ENCODE assay signal across 8 cellular contexts in the genomic region with DNA sequence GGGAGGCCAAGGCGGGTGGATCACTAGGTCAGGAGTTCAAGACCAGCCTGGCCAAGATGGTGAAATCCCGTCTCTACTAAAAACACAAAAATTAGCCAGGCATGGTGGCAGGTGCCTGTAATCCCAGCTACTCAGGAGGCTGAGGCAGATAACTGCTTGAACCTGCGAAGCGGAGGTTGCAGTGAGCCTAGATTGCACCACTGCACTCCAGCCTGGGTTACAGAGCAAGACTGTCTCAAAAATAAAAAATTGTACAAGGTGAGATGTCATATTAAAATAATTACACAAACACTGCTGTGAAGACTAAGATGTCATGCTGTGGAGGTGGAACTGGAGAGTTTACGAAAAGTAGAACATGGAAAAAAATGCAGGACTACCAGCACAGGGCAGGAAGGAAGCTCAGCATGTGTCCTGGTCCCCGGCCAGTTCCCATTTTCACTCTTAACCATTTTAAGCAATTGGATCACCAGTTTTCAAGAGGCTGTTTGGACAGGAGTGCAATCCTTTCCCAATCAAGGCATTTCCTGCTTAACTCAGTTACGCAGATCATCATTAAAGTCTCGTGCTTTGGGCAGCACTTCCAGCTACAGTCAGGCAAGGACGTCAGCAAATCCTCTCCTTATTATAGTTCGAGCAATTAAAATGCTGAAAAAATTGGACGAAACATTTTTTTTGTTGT. TPM values are rescaled to one million over a fixed set of nuclear protein-coding genes. Genes with fewer than 3 reads are reported as not detected.
A peak's percentile ranks its signal among the peaks of the same experiment; 100 is the strongest.
DNase-seq lines count a peak whose midpoint lies in the region; ATAC-seq, FAIRE-seq and TF ChIP-seq lines count a peak whose summit lies in the region.
"Not testable (repeated sequence)": the region's sequence is repeated elsewhere in the genome, so short reads cannot be mapped to it uniquely, and the experiment has no call there.

No MANE protein-coding gene starts in this region.

- H3K4me1 ChIP-seq in left lung, result peaks cover 6 to 38% of the 10 kb centered on the region in 2 donors
- peaks cover 6 to 14% (median 14%) of the 10 kb centered on the region in 3 donors for H3K4me1 ChIP-seq in pancreas

- 84 to 88% methylated on average over 11 of the region's 11 CpGs for WGBS in pancreas, 2 donors

- DNase-seq in CD1c-positive myeloid dendritic cell (ENCODE audit: extremely low spot score), result peak; percentile 73
- peak; percentile 39 for DNase-seq in MV-4-11 (lab: John Stamatoyannopoulos, UW)
- not testable (repeated sequence) for DNase-seq in activated CD4-positive, alpha-beta T cell treated with anti-CD3 and anti-CD28 coated beads, Interleukin-2, amount 10 ng/mL, durations not matched to agents 24 days and 14 days; pancreas
- peak; percentile 42 for DNase-seq in MCF 10A (ENCODE audit: unreplicated experiment)
- peak; percentile 38 for DNase-seq in fibroblast of pulmonary artery (ENCODE audit: low read depth)
- peak in 1 of 2 donors; percentile 55 for DNase-seq in left lung
- peak; percentile 17 for DNase-seq in superior temporal gyrus (ENCODE audit: extremely low spot score)

- not testable (repeated sequence) for BruUV-seq in MCF 10A (replicated peaks; lab: Mats Ljungman, UMichigan)

- peaks cover 0 to 26% of the 10 kb centered on the region in 2 donors for H3K36me3 ChIP-seq in left lung
- H3K36me3 ChIP-seq in pancreas, result not testable (repeated sequence)

- not testable (repeated sequence) for H3K4me3 Mint-ChIP-seq in activated CD4-positive, alpha-beta T cell treated with anti-CD3 and anti-CD28 coated beads, Interleukin-2, amount 10 ng/mL, durations not matched to agents 24 days and 14 days; MCF 10A (ENCODE audit: unreplicated experiment)

- H3K9me3 ChIP-seq in left lung, pancreas: not testable (repeated sequence)

- H3K27ac Mint-ChIP-seq in activated CD4-positive, alpha-beta T cell treated with anti-CD3 and anti-CD28 coated beads, Interleukin-2, amount 10 ng/mL, durations not matched to agents 24 days and 14 days, result peak overlapping the region; percentile 15
- not testable (repeated sequence) for H3K27ac Mint-ChIP-seq in MCF 10A (ENCODE audit: low read depth, unreplicated experiment)

- H3K4me1 Mint-ChIP-seq in activated CD4-positive, alpha-beta T cell treated with anti-CD3 and anti-CD28 coated beads, Interleukin-2, amount 10 ng/mL, durations not matched to agents 24 days and 14 days; MCF 10A (ENCODE audit: insufficient read depth, unreplicated experiment): not testable (repeated sequence)

- POLR2A ChIA-PET in MCF 10A (lab: Yijun Ruan, JAX), result interaction anchor here (1.1 kb wide), 2 partner anchors 15 to 137 kb away, joined by 3 to 4 read pairs; a partner anchor contains a TSS

- ATAC-seq in left lung (peak; percentile 77), pancreas (peak in 1 of 4 donors; percentile 39)

- CTCF ChIA-PET in MCF 10A (lab: Yijun Ruan, JAX), result interaction anchor here (0.6 to 2.0 kb wide), 2 partner anchors 8 to 137 kb away, joined by 3 to 5 read pairs; no protein-coding TSS in a partner anchor

- FAIRE-seq in pancreas (lab: Jason Lieb, UNC), result peak; percentile 75

- not testable (repeated sequence) for H3K4me3 ChIP-seq in fibroblast of pulmonary artery (replicated peaks; ENCODE audit: low read depth, low read length); left lung; pancreas

- intact Hi-C loops in activated CD4-positive, alpha-beta T cell treated with anti-CD3 and anti-CD28 coated beads, Interleukin-2, amount 10 ng/mL, durations not matched to agents 24 days and 14 days (cut with micrococcal nuclease); MCF 10A (cut with micrococcal nuclease): not testable (repeated sequence)
- intact Hi-C loops in left lung (cut with DNase I), result loop anchor here in 1 of 2 donors (5.0 kb wide), 1 partner anchor 200 kb away; no protein-coding TSS in a partner anchor
- intact Hi-C loops in pancreas (cut with DNase I), result loop anchor here (5.0 to 10.0 kb wide), 3 partner anchors 152 to 422 kb away; no protein-coding TSS in a partner anchor

- H3K9me3 Mint-ChIP-seq in activated CD4-positive, alpha-beta T cell treated with anti-CD3 and anti-CD28 coated beads, Interleukin-2, amount 10 ng/mL, durations not matched to agents 24 days and 14 days; MCF 10A (ENCODE audit: unreplicated experiment): not testable (repeated sequence)

- TF ChIP-seq CTCF in MCF 10A (IDR thresholded peaks at IDR 0.05; ENCODE audit: unreplicated experiment); fibroblast of pulmonary artery (IDR thresholded peaks at IDR 0.05; ENCODE audit: low read length, missing control alignments); left lung (IDR thresholded peaks at IDR 0.05); pancreas (IDR thresholded peaks at IDR 0.05): not testable (repeated sequence)

- peak overlapping the region; percentile 55 to 59 for H3K27ac ChIP-seq in left lung
- not testable (repeated sequence) for H3K27ac ChIP-seq in pancreas

- not testable (repeated sequence) for H3K27me3 Mint-ChIP-seq in activated CD4-positive, alpha-beta T cell treated with anti-CD3 and anti-CD28 coated beads, Interleukin-2, amount 10 ng/mL, durations not matched to agents 24 days and 14 days; MCF 10A (ENCODE audit: insufficient read depth, unreplicated experiment)

- not testable (repeated sequence) for H3K27me3 ChIP-seq in left lung, pancreas

- peaks cover 64% of the 10 kb centered on the region for H3K36me3 Mint-ChIP-seq in activated CD4-positive, alpha-beta T cell treated with anti-CD3 and anti-CD28 coated beads, Interleukin-2, amount 10 ng/mL, durations not matched to agents 24 days and 14 days (ENCODE audit: low read depth)
- peaks cover 58% of the 10 kb centered on the region for H3K36me3 Mint-ChIP-seq in MCF 10A (ENCODE audit: insufficient read depth, unreplicated experiment)

RNA-seq across cellular contexts. Expression of a gene that starts 14.0 kb away (rescaled TPM):
- 415 and 419 TPM in 2 replicates for total RNA-seq in activated CD4-positive, alpha-beta T cell treated with anti-CD3 and anti-CD28 coated beads, Interleukin-2, amount 10 ng/mL, durations not matched to agents 24 days and 14 days
- total RNA-seq in MCF 10A (2022) (196 and 275 TPM in 2 replicates), left lung (100 to 1,000 TPM in 1 of 2 donors, 10 to 100 TPM in 1; 83.3 to 139 TPM), pancreas (10 to 100 TPM; 27.4 to 60.8 (median 39.9) TPM)
- polyA plus RNA-seq in pancreas, result 100 to 1,000 TPM in 1 of 2 donors, 10 to 100 TPM in 1; 75.4 to 119 TPM

RNA-seq across cellular contexts. Expression of a gene that starts 40.9 kb away (rescaled TPM):
- total RNA-seq in activated CD4-positive, alpha-beta T cell treated with anti-CD3 and anti-CD28 coated beads, Interleukin-2, amount 10 ng/mL, durations not matched to agents 24 days and 14 days, result 35.8 and 36.7 TPM in 2 replicates
- total RNA-seq in MCF 10A (2022), result 14.8 and 18.5 TPM in 2 replicates
- 10 to 100 TPM; 12.4 to 13.0 TPM for total RNA-seq in left lung
- total RNA-seq in pancreas, result 1 to 10 TPM; 2.8 to 7.2 (median 5.3) TPM
- polyA plus RNA-seq in pancreas, result 1 to 10 TPM; 3.7 to 6.0 TPM
